20 cellular contexts compared by ENCODE assay signal in the genomic region with DNA sequence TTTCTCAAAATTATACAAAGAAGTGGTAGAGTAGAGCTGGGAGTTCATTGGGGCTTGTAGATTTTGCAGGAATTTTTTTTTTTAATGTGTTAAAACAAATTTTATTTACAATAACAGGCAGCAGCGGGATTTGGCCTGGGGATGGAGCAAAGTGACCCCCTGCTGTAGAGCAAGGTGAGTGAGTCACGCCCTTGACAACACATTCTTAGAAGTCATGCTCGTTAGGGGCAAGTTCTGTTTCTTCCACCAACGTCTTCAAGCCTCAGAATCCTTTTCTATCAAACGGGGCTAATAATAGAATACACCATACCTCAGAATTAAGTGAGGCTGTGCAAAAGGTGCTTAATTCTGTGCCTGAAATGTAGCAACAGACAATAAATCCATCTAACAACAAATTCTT. TPM values are rescaled to one million over a fixed set of nuclear protein-coding genes. Genes with fewer than 3 reads are reported as not detected.
A peak's percentile ranks its signal among the peaks of the same experiment; 100 is the strongest.
DNase-seq lines count a peak whose midpoint lies in the region; ATAC-seq, FAIRE-seq and TF ChIP-seq lines count a peak whose summit lies in the region.
"Had no signal": no experiment of that assay in that cellular context is flagged by ENCODE, and none has a peak within 500 bp of the region (broad histone marks: within the 10 kb centered on the region; RNA-seq: fewer than 3 reads in every experiment).

No MANE protein-coding gene starts in this region.

- POLR2A ChIA-PET in HepG2 (lab: Yijun Ruan, JAX) (no interaction called here), K562 (lab: Yijun Ruan, JAX) (interaction anchor here (0.6 kb wide), 1 partner anchor 9 kb away, joined by 3 read pairs; no protein-coding TSS in a partner anchor)

- H3K27me3 ChIP-seq in HepG2 (ENCODE audit: control insufficient read depth in 1 of 2, insufficient read depth in 2 of 2, low read length in 2 of 2) (no peaks in the 10 kb centered on the region; a peak in 1 of 5 replicates), right lobe of liver (no peaks in the 10 kb centered on the region), K562 (ENCODE audit: control insufficient read depth in 2 of 2, insufficient read depth in 2 of 2, low read length in 2 of 2) (no peaks in the 10 kb centered on the region), stomach (peaks cover 0 to 9% (median 0%) of the 10 kb centered on the region in 3 donors)
- H3K27me3 ChIP-seq: esophagus squamous epithelium had no signal

- TF ChIP-seq RAD21 in HepG2 (CRISPR knock-in tag; IDR thresholded peaks at IDR 0.05) = no peak
- no peak for TF ChIP-seq RAD21 in K562 (CRISPR knock-in tag; conservative IDR thresholded peaks at IDR 0.05 in 1 of 2, IDR thresholded peaks at IDR 0.05 in 1 of 2)

- TF ChIP-seq CTCF in HepG2 (CRISPR knock-in tag; IDR thresholded peaks at IDR 0.05) (no peak), right lobe of liver (IDR thresholded peaks at IDR 0.05) (no peak), K562 (IDR thresholded peaks at IDR 0.05 in 2 of 3, conservative IDR thresholded peaks at IDR 0.05 in 1 of 3; ENCODE audit: insufficient read depth in 2 of 3, low read depth in 1 of 3, low read length in 3 of 3) (no peak), stomach (IDR thresholded peaks at IDR 0.05) (no peak)

- CTCF ChIA-PET in HepG2 (lab: Yijun Ruan, JAX; ENCODE audit: low intra/inter-chr PET ratio, low total read pairs) = no interaction called here
- CTCF ChIA-PET in K562 (lab: Yijun Ruan, JAX; ENCODE audit: low intra/inter-chr PET ratio) = no interaction called here

- H3K4me2 ChIP-seq in HepG2 (ENCODE audit: low read depth, low read length) (peak overlapping the region; percentile 91; the same call in 1 of the 2 replicates), K562 (ENCODE audit: insufficient read depth, low read length) (no peak overlapping the region)

- peak; percentile 49 for FAIRE-seq in HepG2 (lab: Jason Lieb, UNC)
- FAIRE-seq in K562 (lab: Jason Lieb, UNC) = no peak

- no peaks in the 10 kb centered on the region for H3K9me3 ChIP-seq in HepG2 (ENCODE audit: low read length)
- H3K9me3 ChIP-seq in right lobe of liver = no peaks in the 10 kb centered on the region
- H3K9me3 ChIP-seq in K562 (replicated peaks; ENCODE audit: control insufficient read depth, insufficient read depth, low read depth, low read length) = no peaks in the 10 kb centered on the region
- H3K9me3 ChIP-seq in stomach = no peaks in the 10 kb centered on the region
- H3K9me3 ChIP-seq: esophagus squamous epithelium, mucosa of descending colon, neutrophil had no signal

- in situ Hi-C loops in HepG2 (cut with HindIII; ENCODE audit: extremely low pct_ligation_motif_present, low pct_unique_long_range_greater_than_20kb) (no loop called here), K562 (cut with MboI) (no loop called here)

- intact Hi-C loops in HepG2 (cut with micrococcal nuclease; ENCODE audit: unreplicated experiment) = no loop called here
- intact Hi-C loops in right lobe of liver (cut with DNase I) = no loop called here
- intact Hi-C loops in K562 (cut with micrococcal nuclease) = no loop called here
- intact Hi-C loops in stomach (cut with DNase I; ENCODE audit: low total_unique reads) = no loop called here

- H3K4me3 ChIP-seq in HepG2 (replicated peaks in 1 of 3; ENCODE audit: insufficient read depth in 1 of 3, low read depth in 2 of 3, low read length in 3 of 3) (no peak overlapping the region; a peak in 1 of 6 replicates), right lobe of liver (no peak overlapping the region), K562 (no peak overlapping the region), stomach (no peak overlapping the region)
- H3K4me3 ChIP-seq: mucosa of descending colon had no signal

- TF ChIP-seq EP300 in HepG2 (IDR thresholded peaks at IDR 0.05; ENCODE audit: low read depth in 2 of 2, low read length in 2 of 2) (no peak), HepG2 (CRISPR knock-in tag; IDR thresholded peaks at IDR 0.05; ENCODE audit: borderline replicate concordance) (no peak), K562 (IDR thresholded peaks at IDR 0.05; ENCODE audit: low read length) (no peak), stomach (IDR thresholded peaks at IDR 0.05) (no peak)

- TF ChIP-seq POLR2A in HepG2 (IDR thresholded peaks at IDR 0.05; ENCODE audit: insufficient read depth in 1 of 2, low read depth in 2 of 2, low read length in 2 of 2) (no peak), right lobe of liver (IDR thresholded peaks at IDR 0.05) (no peak), K562 (conservative IDR thresholded peaks at IDR 0.05) (no peak), stomach (IDR thresholded peaks at IDR 0.05) (no peak)

- no peak overlapping the region for H3K27ac ChIP-seq in HepG2 (ENCODE audit: extremely low read length, insufficient read depth, low read length)
- no peak overlapping the region for H3K27ac ChIP-seq in right lobe of liver
- H3K27ac ChIP-seq in K562 (ENCODE audit: extremely low read depth, low read depth, low read length) = no peak overlapping the region
- no peak overlapping the region for H3K27ac ChIP-seq in stomach
- H3K27ac ChIP-seq: esophagus squamous epithelium, GM23248, neutrophil had no signal

- H2AFZ ChIP-seq in HepG2 (ENCODE audit: low read length) = no peak overlapping the region
- no peak overlapping the region for H2AFZ ChIP-seq in K562 (ENCODE audit: low read depth, low read length)

- whole genome bisulfite sequencing in HepG2 (ENCODE audit: low lambda C conversion rate) = 72% methylated on average over 5 of the region's 5 CpGs
- WGBS in right lobe of liver (ENCODE audit: insufficient coverage, low coverage, low lambda C conversion rate, missing lambda C conversion rate) = 94% methylated on average over 5 of the region's 5 CpGs
- WGBS in K562 (ENCODE audit: insufficient coverage, low coverage, missing lambda C conversion rate) = 21% methylated on average over 5 of the region's 5 CpGs
- WGBS in stomach, 5 donors = 85 to 88% (median 87%) methylated on average over 5 of the region's 5 CpGs

- H3K9me1 ChIP-seq in K562 (ENCODE audit: control insufficient read depth, insufficient read depth, low read length) = no peaks in the 10 kb centered on the region

- H3K4me1 ChIP-seq in HepG2 (ENCODE audit: insufficient read depth, low read length) (peaks cover 5% of the 10 kb centered on the region; the same call in 1 of the 2 replicates), right lobe of liver (peaks cover 0 to 9% (median 0%) of the 10 kb centered on the region in 4 donors), K562 (replicated peaks in 1 of 2; ENCODE audit: control insufficient read depth in 2 of 2, insufficient read depth in 2 of 2, low read length in 2 of 2) (peaks cover 15 to 16% of the 10 kb centered on the region in 2 experiments; a peak in 4 of 5 replicates), stomach (peaks cover 0 to 19% (median 14%) of the 10 kb centered on the region in 4 donors)

- BruUV-seq in HepG2 (replicated peaks; lab: Mats Ljungman, UMichigan) (no TSS peak), K562 (replicated peaks; lab: Mats Ljungman, UMichigan) (no TSS peak)

- no peaks in the 10 kb centered on the region for H3K36me3 ChIP-seq in HepG2 (replicated peaks in 1 of 2; ENCODE audit: control insufficient read depth in 1 of 2, insufficient read depth in 2 of 2, low read length in 2 of 2)
- no peaks in the 10 kb centered on the region for H3K36me3 ChIP-seq in right lobe of liver
- no peaks in the 10 kb centered on the region for H3K36me3 ChIP-seq in K562 (ENCODE audit: control insufficient read depth, insufficient read depth, low read length)
- H3K36me3 ChIP-seq in stomach = no peaks in the 10 kb centered on the region
- H3K36me3 ChIP-seq: esophagus squamous epithelium, neutrophil had no signal

- H4K20me1 ChIP-seq in HepG2 (ENCODE audit: insufficient read depth, low read length) (no peaks in the 10 kb centered on the region), K562 (replicated peaks; ENCODE audit: control insufficient read depth, insufficient read depth, low read length) (no peaks in the 10 kb centered on the region)

- H3K9ac ChIP-seq in HepG2 (ENCODE audit: insufficient read depth, low read depth, low read length) (no peak overlapping the region), K562 (ENCODE audit: insufficient read depth in 1 of 2, low read depth in 2 of 2, low read length in 2 of 2) (no peak overlapping the region)
- H3K9ac ChIP-seq: GM23248 had no signal

- H3K79me2 ChIP-seq in HepG2 (ENCODE audit: insufficient read depth, low read length) (no peaks in the 10 kb centered on the region), K562 (ENCODE audit: control insufficient read depth, insufficient read depth, low read length) (no peaks in the 10 kb centered on the region)

- no peak for DNase-seq in HepG2 (ENCODE audit: low spot score)
- no peak for DNase-seq in right lobe of liver
- DNase-seq in K562 (ENCODE audit: extremely low read depth in 1 of 4, low spot score in 3 of 4) = peak in 1 of 4 experiments; percentile 43
- peak; percentile 39 for DNase-seq in iPS-NIHi7 (ENCODE audit: extremely low spot score)
- DNase-seq in activated effector memory CD4-positive, alpha-beta T cell treated with Interleukin-2 at 50 U/mL for 16 hours = no peak
- DNase-seq in stomach = no peak
- no peak for DNase-seq in epidermal melanocyte (ENCODE audit: insufficient read length, low spot score)
- DNase-seq: activated T-cell treated with anti-CD3 and anti-CD28 coated beads, Interleukin-2, amount 50 U/mL, for 72 hours; C1 segment of cervical spinal cord; esophagus squamous epithelium; Karpas-422; left ventricle myocardium superior; NCI-H1105; stimulated activated CD8-positive, alpha-beta memory T cell treated with anti-CD3 and anti-CD28 coated beads, Interleukin-4, amount 100 ng/mL, for 48 hours had no signal

- ATAC-seq in HepG2 (no peak), right lobe of liver (no peak), K562 (0 out of 3 replicates have a peak, but pooled peaks have one; percentile 34), HG03354 (IDR thresholded peaks at IDR 0.05; ENCODE audit: poor library complexity, severe bottlenecking, unreplicated experiment) (no peak)
- ATAC-seq: activated naive CD4-positive, alpha-beta T cell treated with anti-CD3 and anti-CD28 coated beads, Interleukin-2, amount 50 U/mL, for 72 hours; activated T-cell treated with anti-CD3 and anti-CD28 coated beads, Interleukin-2, amount 50 U/mL, for 72 hours had no signal

RNA-seq across cellular contexts. Expression of a gene that starts 1.1 kb away (rescaled TPM):
- total RNA-seq in HepG2 (2016; rRNA removed; fragmentation: Illumina TruSeq; extraction: Trizol) (0.14 and 0.27 TPM in 2 replicates), right lobe of liver (under 1 TPM in 2 of 6 experiments, not detected in 4; 0.17 to 0.26 TPM), K562 (2014; rRNA removed) (0.12 TPM in 1 of 2 replicates, not detected in the other), K562 (2014; rRNA removed; fragmentation: Illumina TruSeq; extraction: Trizol) (0.29 TPM in 2 replicates), K562 (2015; rRNA removed; fragmentation: Illumina TruSeq; extraction: Trizol) (0.07 and 0.19 TPM in 2 replicates), K562 (2021) (0.18 and 0.25 TPM in 2 replicates), stomach (10 to 100 TPM in 1 of 5 donors, 1 to 10 TPM in 2, not detected in 2; 6.2 to 11.6 (median 7.7) TPM)
- total RNA-seq in HepG2 (2016; cell fraction: cytosol; rRNA removed; fragmentation: Illumina TruSeq; extraction: Trizol; ENCODE audit: low read depth) = 0.09 TPM in 1 of 2 replicates, not detected in the other
- 0.32 and 0.34 TPM in 2 replicates for total RNA-seq in HepG2 (2016; cell fraction: insoluble cytoplasmic fraction; rRNA removed; fragmentation: Illumina TruSeq; extraction: Trizol)
- total RNA-seq in HepG2 (2016; cell fraction: membrane; rRNA removed; fragmentation: Illumina TruSeq; extraction: Trizol) = 0.17 and 0.22 TPM in 2 replicates
- 0.47 and 1.2 TPM in 2 replicates for total RNA-seq in HepG2 (2016; cell fraction: nucleus; rRNA removed; fragmentation: Illumina TruSeq; extraction: Trizol)
- polyA plus RNA-seq in HepG2 (2011; rRNA removed) (0.12 and 0.16 TPM in 2 replicates), K562 (2011; rRNA removed) (0.04 and 0.22 TPM in 2 replicates), K562 (2014; fragmentation: Illumina TruSeq; extraction: Trizol) (0.04 and 0.11 TPM in 2 replicates), K562 (2014; fragmentation: Nextera tagmentation; extraction: Ambion mirVana) (under 1 TPM; 0.18 to 0.27 TPM), K562 (2014; rRNA removed) (0.13 TPM in 1 of 2 replicates, not detected in the other), stomach (1 to 10 TPM in 1 of 3 donors, under 1 TPM in 2; 0.37 to 1.1 (median 0.85) TPM)
- 0.04 and 0.06 TPM in 2 replicates for polyA plus RNA-seq in HepG2 (2011; cell fraction: cytosol; rRNA removed)
- 0.43 and 0.56 TPM in 2 replicates for polyA plus RNA-seq in HepG2 (2011; cell fraction: nucleus; rRNA removed)
- polyA plus RNA-seq in HepG2 (2012) = 0.19 and 0.20 TPM in 2 replicates
- polyA plus RNA-seq in HepG2 (2016; cell fraction: cytosol; fragmentation: Illumina TruSeq; extraction: Trizol; ENCODE audit: low read depth) = 0.06 and 0.08 TPM in 2 replicates
- polyA plus RNA-seq in HepG2 (2016; cell fraction: insoluble cytoplasmic fraction; fragmentation: Illumina TruSeq; extraction: Trizol; ENCODE audit: low read depth) = 0.22 TPM in 1 of 2 replicates, not detected in the other
- polyA plus RNA-seq in HepG2 (2016; cell fraction: membrane; fragmentation: Illumina TruSeq; extraction: Trizol; ENCODE audit: low read depth) = 0.16 TPM in 1 of 2 replicates, not detected in the other
- polyA plus RNA-seq in HepG2 (2016; cell fraction: nucleus; fragmentation: Illumina TruSeq; extraction: Trizol; ENCODE audit: insufficient read depth, low read depth) = 0.33 TPM in 2 replicates
- not detected in 2 replicates for polyA minus RNA-seq in HepG2 (2011; rRNA and poly(A)+ RNA removed; ENCODE audit: low replicate concordance)
- not detected in 2 replicates for polyA minus RNA-seq in HepG2 (2011; cell fraction: cytosol; rRNA and poly(A)+ RNA removed)
- polyA minus RNA-seq in HepG2 (2011; cell fraction: nucleus; rRNA and poly(A)+ RNA removed) = 1.4 and 2.3 TPM in 2 replicates
- total RNA-seq in K562 (2011; cell fraction: chromatin; rRNA removed; ENCODE audit: low replicate concordance) = 1.3 TPM in 1 of 2 replicates, not detected in the other
- not detected in 2 replicates for total RNA-seq in K562 (2011; cell fraction: nucleolus; rRNA removed)
- total RNA-seq in K562 (2011; cell fraction: nucleoplasm; rRNA removed) = 1.3 TPM in 1 of 2 replicates, not detected in the other
- polyA plus RNA-seq in K562 (2011; cell fraction: cytosol; rRNA removed) = not detected in 2 replicates
- polyA plus RNA-seq in K562 (2011; cell fraction: nucleus; rRNA removed) = 0.37 and 0.70 TPM in 2 replicates
- polyA plus RNA-seq in K562 (2012) = 0.22 and 0.30 TPM in 2 replicates
- polyA minus RNA-seq in K562 (2011; rRNA and poly(A)+ RNA removed) = 0.36 TPM in 1 of 2 replicates, not detected in the other
- polyA minus RNA-seq in K562 (2011; cell fraction: cytosol; rRNA and poly(A)+ RNA removed) = not detected in 2 replicates
- 0.56 TPM in 1 of 2 replicates, not detected in the other for polyA minus RNA-seq in K562 (2011; cell fraction: nucleus; rRNA and poly(A)+ RNA removed)
- total RNA-seq: G401, GM23248 had no signal
